ENCODE assay signal across 27 cellular contexts in the genomic region with DNA sequence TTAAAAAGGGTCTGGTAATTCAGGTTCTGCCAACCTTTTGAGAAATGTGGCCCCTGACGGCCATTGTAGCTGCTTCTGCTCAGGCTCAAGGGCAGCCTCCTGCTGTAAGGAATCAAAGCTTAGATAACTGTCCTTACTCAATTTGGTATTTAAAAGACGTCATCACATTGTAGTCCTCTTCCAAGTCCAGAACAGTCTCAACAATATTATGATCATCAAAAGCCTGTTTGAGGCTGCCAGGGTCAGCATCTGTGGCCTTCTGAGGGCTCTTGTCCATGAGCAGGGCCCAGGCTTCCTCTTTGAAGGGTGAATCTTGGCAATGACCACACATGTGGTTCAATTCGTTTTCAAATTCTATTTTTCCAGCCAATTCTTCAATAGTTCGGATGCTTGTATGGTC. TPM values are rescaled to one million over a fixed set of nuclear protein-coding genes. Genes with fewer than 3 reads are reported as not detected.
DNase-seq lines count a peak whose midpoint lies in the region; ATAC-seq and TF ChIP-seq lines count a peak whose summit lies in the region.
"Had no signal": no experiment of that assay in that cellular context is flagged by ENCODE, and none has a peak within 500 bp of the region (broad histone marks: within the 10 kb centered on the region; RNA-seq: fewer than 3 reads in every experiment).

No MANE protein-coding gene starts in this region.

- H3K4me3 Mint-ChIP-seq in neural progenitor cell (no peak overlapping the region), T-cell (no peak overlapping the region)
- H3K4me3 Mint-ChIP-seq: B cell; CD8-positive, alpha-beta T cell; HFFc6 had no signal

- peaks cover 21% of the 10 kb centered on the region for H3K36me3 Mint-ChIP-seq in neural progenitor cell
- H3K36me3 Mint-ChIP-seq in T-cell = peaks cover 16% of the 10 kb centered on the region

- intact Hi-C loops in body of pancreas (cut with DNase I) = loop anchor here (10.0 kb wide), 1 partner anchor 96 kb away; the partner anchor contains the start of gene KLHDC8B
- intact Hi-C loops in thyroid gland (cut with DNase I) = no loop called here

- no peaks in the 10 kb centered on the region for H3K79me2 ChIP-seq in neural progenitor cell (ENCODE audit: low read depth)

- H3K9me3 Mint-ChIP-seq in neural progenitor cell (no peaks in the 10 kb centered on the region), T-cell (no peaks in the 10 kb centered on the region)
- H3K9me3 Mint-ChIP-seq: CD8-positive, alpha-beta T cell; HFFc6 had no signal

- H2AFZ ChIP-seq in neural progenitor cell (replicated peaks) = no peak overlapping the region

- ATAC-seq in body of pancreas = peak; percentile 47
- ATAC-seq in T-cell (replicated peaks in 1 of 4) = no peak
- no peak for ATAC-seq in HG02870 (IDR thresholded peaks at IDR 0.05; ENCODE audit: unreplicated experiment)
- ATAC-seq: CD8-positive, alpha-beta T cell; K562 had no signal

- WGBS in body of pancreas, 2 donors = 75 to 78% methylated on average over 4 of the region's 4 CpGs
- 70 to 79% methylated on average over 4 of the region's 4 CpGs for WGBS in thyroid gland, 2 donors

- H3K9ac ChIP-seq in neural progenitor cell = no peak overlapping the region

- peaks cover 4% of the 10 kb centered on the region for H3K4me1 ChIP-seq in body of pancreas
- no peaks in the 10 kb centered on the region for H3K4me1 ChIP-seq in neural progenitor cell
- peaks cover 1 to 30% of the 10 kb centered on the region in 2 donors for H3K4me1 ChIP-seq in thyroid gland
- H3K4me1 ChIP-seq: HAP-1 had no signal

- H3K9me3 ChIP-seq in body of pancreas = no peaks in the 10 kb centered on the region
- no peaks in the 10 kb centered on the region for H3K9me3 ChIP-seq in neural progenitor cell (ENCODE audit: low read depth)
- no peaks in the 10 kb centered on the region for H3K9me3 ChIP-seq in thyroid gland
- H3K9me3 ChIP-seq: Caco-2, HAP-1, MG63 had no signal

- CTCF ChIA-PET in T-cell (lab: Charles Lee) = no interaction called here

- TF ChIP-seq POLR2A in body of pancreas (IDR thresholded peaks at IDR 0.05) (no peak), thyroid gland (IDR thresholded peaks at IDR 0.05) (no peak)

- H3K4me3 ChIP-seq in body of pancreas (no peak overlapping the region), fibroblast of mammary gland (ENCODE audit: control insufficient read depth, low read depth, low read length) (no peak overlapping the region), neural progenitor cell (no peak overlapping the region), thyroid gland (replicated peaks in 1 of 3) (no peak overlapping the region)
- H3K4me3 ChIP-seq: HAP-1, K562, MG63 had no signal

- H4K20me1 ChIP-seq in neural progenitor cell (ENCODE audit: low read depth) = no peaks in the 10 kb centered on the region

- H3K36me3 ChIP-seq in body of pancreas (replicated peaks in 1 of 2; ENCODE audit: insufficient read depth in 1 of 2, low read depth in 2 of 2) (no peaks in the 10 kb centered on the region), neural progenitor cell (no peaks in the 10 kb centered on the region), thyroid gland (no peaks in the 10 kb centered on the region)
- H3K36me3 ChIP-seq: MG63 had no signal

- H3F3A ChIP-seq in neural progenitor cell (ENCODE audit: low read depth) = no peaks in the 10 kb centered on the region

- POLR2A ChIA-PET in T-cell (lab: Charles Lee) = interaction anchor here in 1 of 2 donors (0.7 kb wide), 1 partner anchor 409 kb away, joined by 3 read pairs; no protein-coding TSS in a partner anchor

- DNase-seq in body of pancreas (no peak), fibroblast of mammary gland (ENCODE audit: low read depth) (peak; percentile 24), neural progenitor cell (ENCODE audit: low spot score) (no peak), thyroid gland (no peak), T-cell (no peak), NCI-H146 (lab: John Stamatoyannopoulos, UW) (no peak)
- DNase-seq in stimulated activated CD4-positive, alpha-beta T cell treated with anti-CD3 and anti-CD28 coated beads, Interleukin-2, amount 100 ng/mL, for 48 hours = no peak
- DNase-seq: Caco-2; CD8-positive, alpha-beta T cell; DMS79; EL; GF-D8; GOT3; HFFc6; MG63; NCI-H1105 treated with DMSO at 0.1 percent for 48 hours; NCI-H2029; NCI-H446 treated with DMSO at 0.1 percent for 48 hours; NCI-H526; NCI-H82; RPMI8226; SHP77 had no signal

- H3K4me2 ChIP-seq in neural progenitor cell = no peak overlapping the region

- peaks cover 13% of the 10 kb centered on the region for H3K4me1 Mint-ChIP-seq in neural progenitor cell
- H3K4me1 Mint-ChIP-seq in T-cell = peaks cover 5 to 6% (median 5%) of the 10 kb centered on the region in 3 donors

- H3K27ac ChIP-seq in body of pancreas (no peak overlapping the region), neural progenitor cell (no peak overlapping the region), thyroid gland (peak overlapping the region in 2 of 3 donors; percentile 7 to 36)
- H3K27ac ChIP-seq: C4-2B had no signal

- peak overlapping the region; percentile 14 for H3K27ac Mint-ChIP-seq in neural progenitor cell
- H3K27ac Mint-ChIP-seq in T-cell = no peak overlapping the region
- H3K27ac Mint-ChIP-seq: B cell; CD8-positive, alpha-beta T cell; HFFc6 had no signal

- no peak for TF ChIP-seq CTCF in body of pancreas (IDR thresholded peaks at IDR 0.05)
- no peak for TF ChIP-seq CTCF in fibroblast of mammary gland (conservative IDR thresholded peaks at IDR 0.05; ENCODE audit: control insufficient read depth, insufficient read depth, low read depth, low read length)
- TF ChIP-seq CTCF in neural progenitor cell (IDR thresholded peaks at IDR 0.05) = no peak
- no peak for TF ChIP-seq CTCF in thyroid gland (IDR thresholded peaks at IDR 0.05)

- H3K27me3 Mint-ChIP-seq in neural progenitor cell (ENCODE audit: insufficient read depth, low read depth) (peaks cover 4% of the 10 kb centered on the region), T-cell (no peaks in the 10 kb centered on the region)
- H3K27me3 Mint-ChIP-seq: B cell had no signal

- H3K27me3 ChIP-seq in body of pancreas (no peaks in the 10 kb centered on the region), neural progenitor cell (no peaks in the 10 kb centered on the region), thyroid gland (no peaks in the 10 kb centered on the region)
- H3K27me3 ChIP-seq: MG63 had no signal

RNA-seq across cellular contexts. Expression of gene C3orf62, which starts 6.0 kb away (rescaled TPM):
- total RNA-seq in body of pancreas = 1 to 10 TPM; 4.9 TPM
- 3.0 and 3.4 TPM in 2 replicates for total RNA-seq in neural progenitor cell (ENCODE audit: low replicate concordance)
- total RNA-seq in thyroid gland = 1 to 10 TPM; 2.8 to 6.2 (median 3.8) TPM
- total RNA-seq in T-cell = 10 to 100 TPM in 3 of 5 donors, 1 to 10 TPM in 2; 8.5 to 12.8 (median 10.9) TPM

Comparison
In these comparisons a context has a peak if more than half of its experiments do, and no peak if none do; other contexts are left out.
1. H3K27ac ChIP-seq: peak in thyroid gland (2 of 3); none in body of pancreas (0 of 4) and neural progenitor cell (single experiment).